In the genomic region with DNA sequence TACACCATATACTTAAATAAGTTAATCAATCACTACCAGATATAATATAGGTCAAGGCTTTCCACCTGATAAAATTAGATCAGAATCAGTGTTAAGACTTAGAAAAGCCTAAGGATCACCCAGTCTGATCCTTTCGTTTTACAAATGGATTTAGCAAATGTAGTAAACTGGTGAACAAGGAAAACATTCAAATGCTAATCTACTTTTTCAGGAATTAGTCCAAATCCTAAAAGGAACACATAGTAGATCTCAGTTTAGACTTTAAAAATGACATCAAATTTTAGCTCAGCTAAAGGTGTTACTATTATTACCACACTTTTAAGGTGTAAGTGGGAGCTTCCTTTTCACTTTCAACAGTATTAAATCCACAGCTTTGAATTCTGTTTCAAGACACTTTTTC, we compare ENCODE assay signal across 31 cellular contexts.
"Had no signal": no experiment of that assay in that cellular context is flagged by ENCODE, and none has a peak within 500 bp of the region (broad histone marks: within the 10 kb centered on the region; RNA-seq: fewer than 3 reads in every experiment).

No MANE protein-coding gene starts in this region.

- H3K4me3 ChIP-seq: esophagus muscularis mucosa, heart left ventricle, ovary, prostate gland, skin epidermis, uterus had no signal

- H3K4me3 Mint-ChIP-seq: activated CD4-positive, alpha-beta memory T cell treated with anti-CD3 and anti-CD28 coated beads, Interleukin-2, amount 10 ng/mL, durations not matched to agents 7 days and 5 days; activated CD4-positive, alpha-beta T cell treated with anti-CD3 and anti-CD28 coated beads, Interleukin-2, amount 10 ng/mL, durations not matched to agents 7 days and 5 days; activated T-cell treated with anti-CD3 and anti-CD28 coated beads, Interleukin-2, amount 50 U/mL, for 4 hours; activated T-helper 17 cell treated with anti-CD3 and anti-CD28 coated beads, Interleukin-2, amount 50 U/mL, for 72 hours; dendritic cell treated with granulocyte-macrophage colony-stimulating factor and Interleukin-4, amounts not matched to agents 40 ng/mL and 50 ng/mL, for 4 days; endodermal cell; nephron progenitor cell; stimulated activated effector memory CD8-positive, alpha-beta T cell treated with anti-CD3 and anti-CD28 coated beads, Interleukin-12 subunit alpha, Interleukin-12 subunit beta, amount 100 ng/mL, for 72 hours; stimulated activated naive CD8-positive, alpha-beta T cell treated with anti-CD3 and anti-CD28 coated beads, Interleukin-15, amount 100 ng/mL, for 72 hours; type B pancreatic cell had no signal

- H3K27ac Mint-ChIP-seq: activated CD4-positive, alpha-beta memory T cell treated with anti-CD3 and anti-CD28 coated beads, Interleukin-2, amount 10 ng/mL, durations not matched to agents 7 days and 5 days; activated CD4-positive, alpha-beta T cell treated with anti-CD3 and anti-CD28 coated beads, Interleukin-2, amount 10 ng/mL, durations not matched to agents 7 days and 5 days; dendritic cell treated with granulocyte-macrophage colony-stimulating factor and Interleukin-4, amounts not matched to agents 40 ng/mL and 50 ng/mL, for 4 days; endodermal cell; nephron progenitor cell; stimulated activated effector memory CD8-positive, alpha-beta T cell treated with anti-CD3 and anti-CD28 coated beads, Interleukin-12 subunit alpha, Interleukin-12 subunit beta, amount 100 ng/mL, for 72 hours; stimulated activated naive CD8-positive, alpha-beta T cell treated with anti-CD3 and anti-CD28 coated beads, Interleukin-15, amount 100 ng/mL, for 72 hours; type B pancreatic cell had no signal

- H3K27me3 Mint-ChIP-seq: activated CD4-positive, alpha-beta memory T cell treated with anti-CD3 and anti-CD28 coated beads, Interleukin-2, amount 10 ng/mL, durations not matched to agents 7 days and 5 days; activated CD4-positive, alpha-beta T cell treated with anti-CD3 and anti-CD28 coated beads, Interleukin-2, amount 10 ng/mL, durations not matched to agents 7 days and 5 days; activated T-helper 17 cell treated with anti-CD3 and anti-CD28 coated beads, Interleukin-2, amount 50 U/mL, for 72 hours; dendritic cell treated with granulocyte-macrophage colony-stimulating factor and Interleukin-4, amounts not matched to agents 40 ng/mL and 50 ng/mL, for 4 days; stimulated activated naive CD8-positive, alpha-beta T cell treated with anti-CD3 and anti-CD28 coated beads, Interleukin-15, amount 100 ng/mL, for 72 hours; type B pancreatic cell had no signal

- H3K27me3 ChIP-seq: esophagus muscularis mucosa, foreskin keratinocyte, heart left ventricle, ovary, uterus had no signal

- H3K4me1 ChIP-seq: prostate gland, uterus had no signal

- H3K4me1 Mint-ChIP-seq: stimulated activated effector memory CD8-positive, alpha-beta T cell treated with anti-CD3 and anti-CD28 coated beads, Interleukin-12 subunit alpha, Interleukin-12 subunit beta, amount 100 ng/mL, for 72 hours had no signal

- H3K9me3 Mint-ChIP-seq: activated CD4-positive, alpha-beta memory T cell treated with anti-CD3 and anti-CD28 coated beads, Interleukin-2, amount 10 ng/mL, durations not matched to agents 7 days and 5 days; activated CD4-positive, alpha-beta T cell treated with anti-CD3 and anti-CD28 coated beads, Interleukin-2, amount 10 ng/mL, durations not matched to agents 7 days and 5 days; activated T-cell treated with anti-CD3 and anti-CD28 coated beads, Interleukin-2, amount 50 U/mL, for 4 hours; activated T-helper 17 cell treated with anti-CD3 and anti-CD28 coated beads, Interleukin-2, amount 50 U/mL, for 72 hours; dendritic cell treated with granulocyte-macrophage colony-stimulating factor and Interleukin-4, amounts not matched to agents 40 ng/mL and 50 ng/mL, for 4 days; endodermal cell; nephron progenitor cell; stimulated activated effector memory CD8-positive, alpha-beta T cell treated with anti-CD3 and anti-CD28 coated beads, Interleukin-12 subunit alpha, Interleukin-12 subunit beta, amount 100 ng/mL, for 72 hours; stimulated activated naive CD8-positive, alpha-beta T cell treated with anti-CD3 and anti-CD28 coated beads, Interleukin-15, amount 100 ng/mL, for 72 hours; type B pancreatic cell had no signal

- H3K27ac ChIP-seq: esophagus muscularis mucosa, foreskin keratinocyte, heart left ventricle, ovary, prostate gland, skin epidermis, uterus, WERI-Rb-1 had no signal

- ATAC-seq: activated T-cell treated with anti-CD3 and anti-CD28 coated beads, Interleukin-2, amount 50 U/mL, for 4 hours; foreskin keratinocyte; heart left ventricle; left cardiac atrium; left ventricle myocardium superior; sciatic nerve had no signal

- H3K36me3 ChIP-seq: ovary, prostate gland, uterus had no signal

- DNase-seq: activated CD4-positive, alpha-beta memory T cell treated with anti-CD3 and anti-CD28 coated beads, Interleukin-2, amount 10 ng/mL, durations not matched to agents 7 days and 5 days; activated CD4-positive, alpha-beta T cell treated with anti-CD3 and anti-CD28 coated beads for 1 hour; activated CD4-positive, alpha-beta T cell treated with anti-CD3 and anti-CD28 coated beads, Interleukin-2, amount 10 ng/mL, durations not matched to agents 7 days and 5 days; activated gamma-delta T cell treated with Interleukin-2 at 50 U/mL for 16 hours; activated naive CD4-positive, alpha-beta T cell treated with anti-CD3 and anti-CD28 coated beads, Interleukin-2, amount 50 U/mL, for 16 hours; activated T-cell treated with anti-CD3 and anti-CD28 coated beads, Interleukin-2, amount 50 U/mL, for 4 hours; amniotic stem cell; caudate nucleus; endodermal cell; foreskin keratinocyte; heart left ventricle; islet precursor cell; left cardiac atrium; left ventricle myocardium superior; nephron progenitor cell; ovary; retina; stimulated activated CD4-positive, alpha-beta T cell treated with anti-CD3 and anti-CD28 coated beads, Interleukin-4, amount 100 ng/mL, for 24 hours; stimulated activated naive CD8-positive, alpha-beta T cell treated with anti-CD3 and anti-CD28 coated beads, Interleukin-15, amount 100 ng/mL, for 72 hours; substantia nigra; T1000; uterus; WERI-Rb-1 had no signal

- H3K9me3 ChIP-seq: esophagus muscularis mucosa, heart left ventricle, ovary, prostate gland, uterus had no signal
